ENCODE assay signal across 36 cellular contexts in the genomic region with DNA sequence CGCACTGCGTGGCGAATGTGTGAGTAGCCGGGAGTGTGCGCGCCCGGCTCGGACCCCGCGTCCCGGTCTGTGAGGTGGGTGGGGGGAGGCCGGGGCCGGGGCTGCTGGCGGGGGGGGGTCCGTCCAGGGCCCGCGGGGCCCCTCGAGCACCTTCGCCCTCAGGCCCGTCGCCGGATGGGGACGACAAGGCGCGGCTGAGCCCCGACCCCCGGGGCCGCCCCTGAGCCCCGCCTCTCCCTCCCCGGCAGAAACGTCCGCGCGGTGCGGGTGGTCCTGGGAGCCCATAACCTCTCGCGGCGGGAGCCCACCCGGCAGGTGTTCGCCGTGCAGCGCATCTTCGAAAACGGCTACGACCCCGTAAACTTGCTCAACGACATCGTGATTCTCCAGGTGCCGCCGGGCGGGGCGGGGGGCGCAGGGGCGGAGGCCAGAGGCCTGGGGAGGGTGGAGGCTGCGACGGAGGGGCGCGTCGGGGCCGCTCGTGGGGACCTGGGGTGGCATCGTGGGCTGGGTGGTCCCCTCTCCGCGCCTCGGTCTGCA. TPM values are rescaled to one million over a fixed set of nuclear protein-coding genes. Genes with fewer than 3 reads are reported as not detected.
"Had no signal": no experiment of that assay in that cellular context is flagged by ENCODE, and none has a peak within 500 bp of the region (broad histone marks: within the 10 kb centered on the region; RNA-seq: fewer than 3 reads in every experiment).

No MANE protein-coding gene starts in this region.

- H3K36me3 Mint-ChIP-seq: activated naive CD8-positive, alpha-beta T cell had no signal

- H3K9me3 Mint-ChIP-seq: activated CD4-positive, alpha-beta memory T cell treated with anti-CD3 and anti-CD28 coated beads, Interleukin-2, amount 10 ng/mL, durations not matched to agents 7 days and 5 days; activated CD4-positive, alpha-beta T cell treated with anti-CD3 and anti-CD28 coated beads, Interleukin-2, amount 10 ng/mL, durations not matched to agents 24 days and 14 days; activated T-cell treated with anti-CD3 and anti-CD28 coated beads, Interleukin-2, amount 50 U/mL, for 24 hours; activated T-helper 17 cell treated with anti-CD3 and anti-CD28 coated beads, Interleukin-2, amount 50 U/mL, for 72 hours; central memory CD8-positive, alpha-beta T cell; effector memory CD8-positive, alpha-beta T cell; T-helper 2 cell treated with Interferon-gamma antibody and Interleukin-4, amounts not matched to agents 5 μg/mL and 100 μg/mL, for 36 hours had no signal

- H3K36me3 ChIP-seq: brain microvascular endothelial cell, esophagus muscularis mucosa, gastrocnemius medialis, WERI-Rb-1 had no signal

- H3K27me3 Mint-ChIP-seq: activated naive CD8-positive, alpha-beta T cell; activated T-helper 17 cell treated with anti-CD3 and anti-CD28 coated beads, Interleukin-2, amount 50 U/mL, for 72 hours had no signal

- H3K27ac ChIP-seq: brain microvascular endothelial cell, esophagus muscularis mucosa, foreskin keratinocyte, gastrocnemius medialis, WERI-Rb-1 had no signal

- H3K4me1 Mint-ChIP-seq: activated CD4-positive, alpha-beta T cell treated with anti-CD3 and anti-CD28 coated beads for 36 hours; activated CD4-positive, alpha-beta T cell treated with anti-CD3 and anti-CD28 coated beads, Interleukin-2, amount 10 ng/mL, durations not matched to agents 24 days and 14 days; activated T-helper 17 cell treated with anti-CD3 and anti-CD28 coated beads, Interleukin-2, amount 50 U/mL, for 72 hours; central memory CD8-positive, alpha-beta T cell had no signal

- H3K9me3 ChIP-seq: esophagus muscularis mucosa, gastrocnemius medialis had no signal

- H3K4me3 ChIP-seq: gastrocnemius medialis had no signal

- ATAC-seq: activated CD4-positive, alpha-beta T cell treated with anti-CD3 and anti-CD28 coated beads for 36 hours; activated T-helper 17 cell treated with anti-CD3 and anti-CD28 coated beads, Interleukin-2, amount 50 U/mL, for 72 hours; effector memory CD8-positive, alpha-beta T cell; foreskin keratinocyte; gastrocnemius medialis; T-helper 17 cell had no signal

- H3K4me1 ChIP-seq: foreskin keratinocyte had no signal

- H3K4me3 Mint-ChIP-seq: activated CD4-positive, alpha-beta memory T cell treated with anti-CD3 and anti-CD28 coated beads, Interleukin-2, amount 10 ng/mL, durations not matched to agents 7 days and 5 days; activated CD4-positive, alpha-beta T cell treated with anti-CD3 and anti-CD28 coated beads for 36 hours; activated CD4-positive, alpha-beta T cell treated with anti-CD3 and anti-CD28 coated beads, Interleukin-2, amount 10 ng/mL, durations not matched to agents 24 days and 14 days; activated naive CD8-positive, alpha-beta T cell; activated T-cell treated with anti-CD3 and anti-CD28 coated beads, Interleukin-2, amount 50 U/mL, for 24 hours; activated T-helper 17 cell treated with anti-CD3 and anti-CD28 coated beads, Interleukin-2, amount 50 U/mL, for 72 hours; central memory CD8-positive, alpha-beta T cell; effector memory CD8-positive, alpha-beta T cell; T-helper 17 cell; T-helper 2 cell treated with Interferon-gamma antibody and Interleukin-4, amounts not matched to agents 5 μg/mL and 100 μg/mL, for 36 hours had no signal

- H3K27ac Mint-ChIP-seq: activated CD4-positive, alpha-beta memory T cell treated with anti-CD3 and anti-CD28 coated beads, Interleukin-2, amount 10 ng/mL, durations not matched to agents 7 days and 5 days; activated CD4-positive, alpha-beta T cell treated with anti-CD3 and anti-CD28 coated beads for 36 hours; activated CD4-positive, alpha-beta T cell treated with anti-CD3 and anti-CD28 coated beads, Interleukin-2, amount 10 ng/mL, durations not matched to agents 24 days and 14 days; activated naive CD8-positive, alpha-beta T cell; activated T-cell treated with anti-CD3 and anti-CD28 coated beads, Interleukin-2, amount 50 U/mL, for 24 hours; activated T-helper 17 cell treated with anti-CD3 and anti-CD28 coated beads, Interleukin-2, amount 50 U/mL, for 72 hours; effector memory CD8-positive, alpha-beta T cell; T-helper 17 cell; T-helper 2 cell treated with Interferon-gamma antibody and Interleukin-4, amounts not matched to agents 5 μg/mL and 100 μg/mL, for 36 hours had no signal

- DNase-seq: activated CD4-positive, alpha-beta memory T cell treated with anti-CD3 and anti-CD28 coated beads, Interleukin-2, amount 10 ng/mL, durations not matched to agents 7 days and 5 days; activated CD4-positive, alpha-beta T cell treated with anti-CD3 and anti-CD28 coated beads for 36 hours; activated CD4-positive, alpha-beta T cell treated with anti-CD3 and anti-CD28 coated beads, Interleukin-2, amount 10 ng/mL, durations not matched to agents 24 days and 14 days; activated CD4-positive, CD25-positive, alpha-beta regulatory T cell; activated CD4-positive, CD25-positive, alpha-beta regulatory T cell treated with anti-CD3 and anti-CD28 coated beads, Interleukin-2, amount 50 U/mL, for 72 hours; activated CD8-positive, alpha-beta memory T cell treated with anti-CD3 and anti-CD28 coated beads, Interleukin-2, amount 50 U/mL, for 48 hours; activated effector memory CD4-positive, alpha-beta T cell treated with Interleukin-2 at 50 U/mL for 16 hours; activated gamma-delta T cell treated with Interleukin-2 at 50 U/mL for 16 hours; activated naive CD4-positive, alpha-beta T cell treated with anti-CD3 and anti-CD28 coated beads, Interleukin-2, amount 50 U/mL, for 16 hours; activated naive CD4-positive, alpha-beta T cell treated with Interleukin-2 at 50 U/mL for 16 hours; activated T-cell treated with anti-CD3 and anti-CD28 coated beads for 4 hours; activated T-cell treated with anti-CD3 and anti-CD28 coated beads, Interleukin-2, amount 50 U/mL, for 24 hours; amniotic stem cell; anterior cingulate cortex; brain microvascular endothelial cell; cortex of kidney; dermis blood vessel endothelial cell; effector CD4-positive, alpha-beta T cell; effector memory CD8-positive, alpha-beta T cell; erythroblast; foreskin keratinocyte; gastrocnemius medialis; glutamatergic neuron; T-helper 1 cell; T-helper 17 cell; T1000; WERI-Rb-1 had no signal

RNA-seq across cellular contexts. Expression of gene ELANE, which starts 1.0 kb away (rescaled TPM):
- total RNA-seq: activated CD4-positive, alpha-beta memory T cell treated with anti-CD3 and anti-CD28 coated beads, Interleukin-2, amount 10 ng/mL, durations not matched to agents 7 days and 5 days; activated CD4-positive, alpha-beta T cell treated with anti-CD3 and anti-CD28 coated beads for 36 hours; activated CD4-positive, alpha-beta T cell treated with anti-CD3 and anti-CD28 coated beads, Interleukin-2, amount 10 ng/mL, durations not matched to agents 24 days and 14 days; activated T-helper 17 cell treated with anti-CD3 and anti-CD28 coated beads, Interleukin-2, amount 50 U/mL, for 72 hours; astrocyte; bronchial epithelial cell; chondrocyte; dermis blood vessel endothelial cell; foreskin keratinocyte; T-helper 17 cell had no signal
- polyA plus RNA-seq: foreskin keratinocyte had no signal

RNA-seq across cellular contexts. Expression of gene CFD, which starts 6.4 kb away (rescaled TPM):
- total RNA-seq: dermis blood vessel endothelial cell had no signal

RNA-seq across cellular contexts. Expression of gene PRTN3, which starts 12.3 kb away (rescaled TPM):
- total RNA-seq: activated CD4-positive, alpha-beta memory T cell treated with anti-CD3 and anti-CD28 coated beads, Interleukin-2, amount 10 ng/mL, durations not matched to agents 7 days and 5 days; activated CD4-positive, alpha-beta T cell treated with anti-CD3 and anti-CD28 coated beads for 36 hours; activated CD4-positive, alpha-beta T cell treated with anti-CD3 and anti-CD28 coated beads, Interleukin-2, amount 10 ng/mL, durations not matched to agents 24 days and 14 days; activated T-helper 17 cell treated with anti-CD3 and anti-CD28 coated beads, Interleukin-2, amount 50 U/mL, for 72 hours; astrocyte; bronchial epithelial cell; chondrocyte; dermis blood vessel endothelial cell; foreskin keratinocyte; T-helper 17 cell had no signal
- polyA plus RNA-seq: foreskin keratinocyte had no signal

RNA-seq across cellular contexts. Expression of gene AZU1, which starts 25.4 kb away (rescaled TPM):
- total RNA-seq: activated CD4-positive, alpha-beta memory T cell treated with anti-CD3 and anti-CD28 coated beads, Interleukin-2, amount 10 ng/mL, durations not matched to agents 7 days and 5 days; activated CD4-positive, alpha-beta T cell treated with anti-CD3 and anti-CD28 coated beads for 36 hours; activated CD4-positive, alpha-beta T cell treated with anti-CD3 and anti-CD28 coated beads, Interleukin-2, amount 10 ng/mL, durations not matched to agents 24 days and 14 days; bronchial epithelial cell; dermis blood vessel endothelial cell; foreskin keratinocyte; gastrocnemius medialis had no signal

RNA-seq across cellular contexts. Expression of gene PLPPR3, which starts 31.3 kb away (rescaled TPM):
- total RNA-seq: activated CD4-positive, alpha-beta memory T cell treated with anti-CD3 and anti-CD28 coated beads, Interleukin-2, amount 10 ng/mL, durations not matched to agents 7 days and 5 days; activated CD4-positive, alpha-beta T cell treated with anti-CD3 and anti-CD28 coated beads for 36 hours; activated CD4-positive, alpha-beta T cell treated with anti-CD3 and anti-CD28 coated beads, Interleukin-2, amount 10 ng/mL, durations not matched to agents 24 days and 14 days; activated T-helper 17 cell treated with anti-CD3 and anti-CD28 coated beads, Interleukin-2, amount 50 U/mL, for 72 hours; bronchial epithelial cell; cardiac septum; esophagus muscularis mucosa; foreskin keratinocyte; gastrocnemius medialis; T-helper 17 cell had no signal
